Comparison of ENCODE assay signal across 7 cellular contexts in the genomic region with DNA sequence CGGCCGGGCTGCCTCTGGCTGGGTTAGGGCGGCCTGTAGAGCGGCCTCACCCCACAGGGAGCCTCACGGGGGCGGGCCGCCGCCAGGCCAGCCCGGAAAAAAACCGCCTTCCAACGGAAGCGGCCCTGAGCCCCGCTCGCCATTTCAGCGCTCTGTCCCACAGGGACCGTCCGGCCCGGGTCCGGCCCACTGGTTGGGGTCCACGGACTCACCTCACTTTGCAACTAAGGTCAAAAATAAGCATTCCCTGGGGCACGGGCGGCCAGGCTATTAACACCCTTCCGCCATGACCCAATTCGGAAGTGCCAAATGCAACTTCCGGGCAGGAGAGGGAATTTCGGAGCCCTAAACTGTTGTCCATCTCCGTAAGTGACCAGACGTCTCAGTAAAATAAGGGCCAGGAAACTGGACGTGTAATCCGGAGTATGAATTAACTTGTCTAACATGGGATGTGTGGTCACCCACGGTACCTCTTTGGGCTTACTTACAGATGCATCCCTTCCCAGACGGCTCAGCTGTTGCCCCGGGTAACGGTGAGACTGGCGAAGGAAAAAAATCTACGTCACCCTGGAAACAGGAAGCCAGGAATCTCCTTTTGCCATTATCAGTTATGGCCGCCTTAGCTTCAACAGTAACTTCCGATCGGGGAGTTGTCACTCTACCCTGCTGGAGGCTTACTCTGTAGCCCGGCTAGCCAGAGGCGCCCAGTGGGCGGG. TPM values are rescaled to one million over a fixed set of nuclear protein-coding genes. Genes with fewer than 3 reads are reported as not detected.
DNase-seq lines count a peak whose midpoint lies in the region; ATAC-seq and TF ChIP-seq lines count a peak whose summit lies in the region.

A gene with protein sequence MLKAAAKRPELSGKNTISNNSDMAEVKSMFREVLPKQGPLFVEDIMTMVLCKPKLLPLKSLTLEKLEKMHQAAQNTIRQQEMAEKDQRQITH (minus strand): TSS at position 548 of the 716 bp plus-strand sequence. CDS start 1,023 bp downstream, outside the sequence.

- peaks cover 0 to 11% of the 10 kb centered on the region in 2 donors for H3K4me1 ChIP-seq in ascending aorta

- POLR2A ChIA-PET in GM10248 (lab: Yijun Ruan, JAX), result interaction anchor here (0.6 to 2.3 kb wide), 14 partner anchors 10 to 711 kb away, joined by 3 to 10 read pairs (median 5); no protein-coding TSS in a partner anchor

- H3K4me3 ChIP-seq in ascending aorta, result peak within 1 kb of the TSS; percentile 78 to 98

- H3K27ac ChIP-seq in ascending aorta, result peak within 1 kb of the TSS; percentile 96 to 97

- no peak for TF ChIP-seq CTCF in GM10248 (IDR thresholded peaks at IDR 0.05; ENCODE audit: control extremely low read depth, extremely low read depth, low read depth, missing control alignments)
- TF ChIP-seq CTCF in ascending aorta (IDR thresholded peaks at IDR 0.05), result no peak

- intact Hi-C loops in ascending aorta (cut with DNase I), result loop anchor here (2.0 to 10.0 kb wide), 3 partner anchors 48 to 696 kb away; a partner anchor contains a TSS
- intact Hi-C loops in left ventricle myocardium superior (cut with micrococcal nuclease), result no loop called here
- intact Hi-C loops in posterior cingulate gyrus (cut with DNase I), result loop anchor here (1.0 to 2.0 kb wide), 2 partner anchors 24 to 44 kb away; no protein-coding TSS in a partner anchor

- ATAC-seq in GM21825 (IDR thresholded peaks at IDR 0.05; ENCODE audit: unreplicated experiment) (peak; percentile 83), left ventricle myocardium superior (peak; percentile 95)

- DNase-seq in GM10248 (ENCODE audit: extremely low spot score) (peak; percentile 90), KBM-7 (peak; percentile 100), RPMI7951 (ENCODE audit: low read depth) (peak; percentile 99), ascending aorta (ENCODE audit: low spot score in 2 of 2) (no peak), left ventricle myocardium superior (peak; percentile 98), posterior cingulate gyrus (peak in 8 of 10 donors; percentile 67 to 98 (median 82))

- no peaks in the 10 kb centered on the region for H3K36me3 ChIP-seq in ascending aorta

- no peaks in the 10 kb centered on the region for H3K27me3 ChIP-seq in ascending aorta

- CTCF ChIA-PET in GM10248 (lab: Yijun Ruan, JAX), result interaction anchor here (0.6 to 1.8 kb wide), 12 partner anchors 9 to 308 kb away, joined by 3 to 6 read pairs (median 4); no protein-coding TSS in a partner anchor

- in situ Hi-C loops in KBM-7 (cut with MboI; ENCODE audit: low pct_unique_long_range_greater_than_20kb, low sequenced_read_pairs), result no loop called here

- H3K9me3 ChIP-seq in ascending aorta, result no peaks in the 10 kb centered on the region

RNA-seq across cellular contexts. Expression of the gene that starts here (rescaled TPM):
- total RNA-seq in RPMI7951 (2014; rRNA removed; shearing (Covaris generic)), result 32.5 and 37.7 TPM in 2 replicates
- total RNA-seq in ascending aorta (1.5 TPM), left ventricle myocardium superior (20.6 TPM)

Comparison
In these comparisons a context has a peak if more than half of its experiments do, and no peak if none do; other contexts are left out.
1. DNase-seq: peak in GM10248 (single experiment), KBM-7 (single experiment), RPMI7951 (single experiment), left ventricle myocardium superior (single experiment) and posterior cingulate gyrus (8 of 10); none in ascending aorta (0 of 2).